28 cellular contexts compared by ENCODE assay signal in the genomic region with DNA sequence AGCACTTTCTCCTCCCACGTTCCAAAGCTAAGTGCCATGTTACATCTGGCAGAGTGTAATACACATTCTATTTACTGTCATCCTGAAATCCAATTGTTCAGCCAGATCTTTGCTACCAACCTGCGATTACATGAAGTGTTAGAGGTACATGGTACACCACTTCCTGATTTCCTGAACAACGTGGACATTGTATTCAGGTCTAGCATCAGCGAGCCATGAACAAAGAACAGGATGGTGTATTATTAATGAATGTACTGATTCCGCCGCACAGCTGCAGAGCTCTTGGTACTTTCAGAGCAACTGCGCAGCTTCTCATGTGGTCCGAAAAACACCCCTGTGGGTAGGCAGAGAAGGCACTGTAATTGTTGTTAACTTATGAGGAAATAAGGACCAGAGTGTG.
"Had no signal": no experiment of that assay in that cellular context is flagged by ENCODE, and none has a peak within 500 bp of the region (broad histone marks: within the 10 kb centered on the region; RNA-seq: fewer than 3 reads in every experiment).

No MANE protein-coding gene starts in this region.

- H3K9me3 ChIP-seq: ascending aorta, SJCRH30 had no signal

- DNase-seq: activated CD4-positive, alpha-beta T cell treated with anti-CD3 and anti-CD28 coated beads, Interleukin-2, amount 10 ng/mL, durations not matched to agents 24 days and 14 days; activated CD4-positive, alpha-beta T cell treated with anti-CD3 and anti-CD28 coated beads, Interleukin-2, amount 50 U/mL, for 4 hours; activated CD8-positive, alpha-beta T cell treated with anti-CD3 and anti-CD28 coated beads, Interleukin-2, amount 10 ng/mL, durations not matched to agents 7 days and 5 days; activated gamma-delta T cell; activated naive CD4-positive, alpha-beta T cell treated with Interleukin-2 at 50 U/mL for 16 hours; activated naive CD8-positive, alpha-beta T cell treated with anti-CD3 and anti-CD28 coated beads, Interleukin-2, amount 10 ng/mL, durations not matched to agents 7 days and 5 days; activated T-cell treated with anti-CD3 and anti-CD28 coated beads, Interleukin-2, amount 50 U/mL, for 24 hours; amygdala; Kasumi-1; KG1; MM.1S; MV-4-11; NCI-H1092; NCI-H1436 treated with DMSO at 0.1 percent for 48 hours; NCI-H1694 treated with DMSO at 0.1 percent for 48 hours; NCI-H2081; NCI-H2171; NCI-H226; NCI-H446 treated with DMSO at 0.1 percent for 48 hours; NCI-H524; NCI-H69; SHP77 had no signal

- H3K4me3 ChIP-seq: ascending aorta, breast epithelium, coronary artery, SJCRH30, SK-N-MC had no signal

- H3K4me1 ChIP-seq: ascending aorta, breast epithelium, SJCRH30 had no signal

- H3K27me3 ChIP-seq: ascending aorta, SJCRH30 had no signal

- H3K27ac ChIP-seq: ascending aorta, breast epithelium, coronary artery, SJCRH30, SK-N-MC had no signal

- H3K36me3 ChIP-seq: ascending aorta, breast epithelium, SJCRH30 had no signal

- ATAC-seq: activated CD8-positive, alpha-beta T cell treated with anti-CD3 and anti-CD28 coated beads, Interleukin-2, amount 10 ng/mL, durations not matched to agents 7 days and 5 days; Panc1 had no signal
